In genomic region chr3:13159890-13160289, GRCh38 we compare ENCODE assay signal across 25 cellular contexts.
A peak's percentile ranks its signal among the peaks of the same experiment; 100 is the strongest.
DNase-seq lines count a peak whose midpoint lies in the region; ATAC-seq lines count a peak whose summit lies in the region.
"Had no signal": no experiment of that assay in that cellular context is flagged by ENCODE, and none has a peak within 500 bp of the region (broad histone marks: within the 10 kb centered on the region; RNA-seq: fewer than 3 reads in every experiment).

No MANE protein-coding gene starts in this region.

- DNase-seq in ELR (ENCODE audit: low read depth) (peak; percentile 73), RPMI7951 (ENCODE audit: low read depth) (peak; percentile 53), dedifferentiated amniotic fluid mesenchymal stem cell (ENCODE audit: extremely low spot score) (peak; percentile 39), renal cortical epithelial cell (ENCODE audit: low read depth) (peak; percentile 13), cerebellar cortex (ENCODE audit: low spot score) (no peak), caudate nucleus (lab: John Stamatoyannopoulos, UW) (no peak)
- DNase-seq: activated CD4-positive, alpha-beta T cell treated with anti-CD3 and anti-CD28 coated beads, Interleukin-2, amount 50 U/mL, for 48 hours; activated naive CD4-positive, alpha-beta T cell treated with anti-CD3 and anti-CD28 coated beads, Interleukin-2, amount 50 U/mL, for 16 hours; central memory CD4-positive, alpha-beta T cell; dermis blood vessel endothelial cell; hypothalamus; left ventricle myocardium superior; naive thymus-derived CD4-positive, alpha-beta T cell; NCI-H1048; NCI-H1694 treated with DMSO at 0.1 percent for 48 hours; NCI-H2171 treated with DMSO at 0.1 percent for 48 hours; NCI-H524; SIG-M5; stimulated activated CD4-positive, alpha-beta T cell treated with anti-CD3 and anti-CD28 coated beads, Interleukin-4, amount 100 ng/mL, for 24 hours; substantia nigra; T-cell had no signal

- ATAC-seq in GM21360 (IDR thresholded peaks at IDR 0.05; ENCODE audit: unreplicated experiment), result no peak
- ATAC-seq: left ventricle myocardium superior; naive thymus-derived CD4-positive, alpha-beta T cell; stimulated activated effector memory CD8-positive, alpha-beta T cell treated with anti-CD3 and anti-CD28 coated beads, Interleukin-12 subunit alpha, Interleukin-12 subunit beta, amount 100 ng/mL, for 72 hours; T-cell; upper lobe of right lung had no signal

- H3K27ac ChIP-seq in caudate nucleus (ENCODE audit: low read depth, low read length), result no peak overlapping the region
- H3K27ac ChIP-seq: ascending aorta, upper lobe of right lung had no signal

Comparison
In these comparisons a context has a peak if more than half of its experiments do, and no peak if none do; other contexts are left out.
1. DNase-seq: peak in ELR (single experiment), RPMI7951 (single experiment), dedifferentiated amniotic fluid mesenchymal stem cell (single experiment) and renal cortical epithelial cell (single experiment); none in cerebellar cortex (single experiment) and caudate nucleus (0 of 61).